Comparison of ENCODE assay signal across 2 cellular contexts in genomic region chr14:99524091-99524661, GRCh38.
TF ChIP-seq lines count a peak whose summit lies in the region.

No MANE protein-coding gene starts in this region.

TF ChIP-seq in K562, 482 proteins besides CTCF, POLR2A, EP300 and RAD21:
- TF ChIP-seq SIN3A (IDR thresholded peaks at IDR 0.05; ENCODE audit: borderline replicate concordance in 2 of 2, control insufficient read depth in 1 of 2, low read depth in 2 of 2, low read length in 2 of 2) (no peak), NUFIP1 (IDR thresholded peaks at IDR 0.05; ENCODE audit: partially characterized antibody) (no peak)
- TF ChIP-seq, protein P1, sequence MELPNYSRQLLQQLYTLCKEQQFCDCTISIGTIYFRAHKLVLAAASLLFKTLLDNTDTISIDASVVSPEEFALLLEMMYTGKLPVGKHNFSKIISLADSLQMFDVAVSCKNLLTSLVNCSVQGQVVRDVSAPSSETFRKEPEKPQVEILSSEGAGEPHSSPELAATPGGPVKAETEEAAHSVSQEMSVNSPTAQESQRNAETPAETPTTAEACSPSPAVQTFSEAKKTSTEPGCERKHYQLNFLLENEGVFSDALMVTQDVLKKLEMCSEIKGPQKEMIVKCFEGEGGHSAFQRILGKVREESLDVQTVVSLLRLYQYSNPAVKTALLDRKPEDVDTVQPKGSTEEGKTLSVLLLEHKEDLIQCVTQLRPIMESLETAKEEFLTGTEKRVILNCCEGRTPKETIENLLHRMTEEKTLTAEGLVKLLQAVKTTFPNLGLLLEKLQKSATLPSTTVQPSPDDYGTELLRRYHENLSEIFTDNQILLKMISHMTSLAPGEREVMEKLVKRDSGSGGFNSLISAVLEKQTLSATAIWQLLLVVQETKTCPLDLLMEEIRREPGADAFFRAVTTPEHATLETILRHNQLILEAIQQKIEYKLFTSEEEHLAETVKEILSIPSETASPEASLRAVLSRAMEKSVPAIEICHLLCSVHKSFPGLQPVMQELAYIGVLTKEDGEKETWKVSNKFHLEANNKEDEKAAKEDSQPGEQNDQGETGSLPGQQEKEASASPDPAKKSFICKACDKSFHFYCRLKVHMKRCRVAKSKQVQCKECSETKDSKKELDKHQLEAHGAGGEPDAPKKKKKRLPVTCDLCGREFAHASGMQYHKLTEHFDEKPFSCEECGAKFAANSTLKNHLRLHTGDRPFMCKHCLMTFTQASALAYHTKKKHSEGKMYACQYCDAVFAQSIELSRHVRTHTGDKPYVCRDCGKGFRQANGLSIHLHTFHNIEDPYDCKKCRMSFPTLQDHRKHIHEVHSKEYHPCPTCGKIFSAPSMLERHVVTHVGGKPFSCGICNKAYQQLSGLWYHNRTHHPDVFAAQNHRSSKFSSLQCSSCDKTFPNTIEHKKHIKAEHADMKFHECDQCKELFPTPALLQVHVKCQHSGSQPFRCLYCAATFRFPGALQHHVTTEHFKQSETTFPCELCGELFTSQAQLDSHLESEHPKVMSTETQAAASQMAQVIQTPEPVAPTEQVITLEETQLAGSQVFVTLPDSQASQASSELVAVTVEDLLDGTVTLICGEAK (IDR thresholded peaks at IDR 0.05), result peak; percentile 61; the same call in 1 of the 2 replicates
- TF ChIP-seq, protein P1 (CRISPR knock-in tag; IDR thresholded peaks at IDR 0.05), result no peak
- TF ChIP-seq, protein P2, sequence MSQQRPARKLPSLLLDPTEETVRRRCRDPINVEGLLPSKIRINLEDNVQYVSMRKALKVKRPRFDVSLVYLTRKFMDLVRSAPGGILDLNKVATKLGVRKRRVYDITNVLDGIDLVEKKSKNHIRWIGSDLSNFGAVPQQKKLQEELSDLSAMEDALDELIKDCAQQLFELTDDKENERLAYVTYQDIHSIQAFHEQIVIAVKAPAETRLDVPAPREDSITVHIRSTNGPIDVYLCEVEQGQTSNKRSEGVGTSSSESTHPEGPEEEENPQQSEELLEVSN (IDR thresholded peaks at IDR 0.05; ENCODE audit: borderline replicate concordance in 1 of 2, extremely low read depth in 1 of 2, insufficient read depth in 1 of 2, insufficient read length in 1 of 2, low read depth in 1 of 2, low read length in 1 of 2, poor library complexity in 1 of 2, severe bottlenecking in 1 of 2), result peak in 1 of 2 experiments; percentile 24

TF ChIP-seq in HepG2, 621 proteins besides CTCF, POLR2A, EP300 and RAD21:
- TF ChIP-seq NFAT5 (CRISPR knock-in tag; IDR thresholded peaks at IDR 0.05) (no peak), FOXM1 (CRISPR knock-in tag; IDR thresholded peaks at IDR 0.05) (no peak), ZNF766 (CRISPR knock-in tag; IDR thresholded peaks at IDR 0.05; ENCODE audit: borderline replicate concordance) (no peak), ZNF331 (CRISPR knock-in tag; IDR thresholded peaks at IDR 0.05) (no peak), HMGA1 (CRISPR knock-in tag; conservative IDR thresholded peaks at IDR 0.05) (no peak), PAWR (CRISPR knock-in tag; IDR thresholded peaks at IDR 0.05; ENCODE audit: borderline replicate concordance) (no peak), FOSL2 (CRISPR knock-in tag; IDR thresholded peaks at IDR 0.05) (no peak)
- TF ChIP-seq, protein P3, sequence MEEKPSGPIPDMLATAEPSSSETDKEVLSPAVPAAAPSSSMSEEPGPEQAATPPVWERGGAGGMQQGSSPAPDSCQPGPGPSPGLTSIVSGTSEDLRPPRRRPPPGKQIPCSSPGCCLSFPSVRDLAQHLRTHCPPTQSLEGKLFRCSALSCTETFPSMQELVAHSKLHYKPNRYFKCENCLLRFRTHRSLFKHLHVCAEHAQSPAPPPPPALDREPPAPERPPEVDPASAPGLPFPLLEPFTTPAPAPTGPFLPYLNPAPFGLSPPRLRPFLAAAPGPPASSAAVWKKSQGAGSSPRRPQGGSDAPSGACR (CRISPR knock-in tag; IDR thresholded peaks at IDR 0.05), result no peak
- TF ChIP-seq, protein P1 (IDR thresholded peaks at IDR 0.05), result no peak
- TF ChIP-seq, protein P1 (CRISPR knock-in tag; IDR thresholded peaks at IDR 0.05), result 0 out of 2 replicates have a peak, but pooled peaks have one; percentile 55
